In the genomic region with DNA sequence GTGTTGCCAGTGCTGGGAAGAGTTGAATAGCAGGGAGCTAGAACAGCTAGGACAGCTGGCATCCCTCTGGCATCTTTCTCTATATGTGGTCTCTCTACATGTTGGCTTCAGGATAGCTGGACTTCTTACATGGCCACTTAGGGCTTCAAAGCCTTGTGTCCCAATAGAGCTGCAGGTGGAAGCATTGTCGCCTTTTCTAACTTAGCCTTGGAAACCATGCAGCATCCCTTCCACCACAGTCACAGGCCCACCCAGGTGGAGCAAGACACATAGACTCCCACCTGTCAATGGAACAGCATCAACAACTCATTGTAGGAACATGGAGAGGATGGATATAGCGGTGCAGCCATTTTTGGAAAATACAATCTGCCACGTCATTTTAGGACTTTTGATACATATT, we compare ENCODE assay signal across 7 cellular contexts.
"Had no signal": no experiment of that assay in that cellular context is flagged by ENCODE, and none has a peak within 500 bp of the region (broad histone marks: within the 10 kb centered on the region; RNA-seq: fewer than 3 reads in every experiment).

No MANE protein-coding gene starts in this region.

- H3K9ac ChIP-seq: GM23248 had no signal

- H3K27ac ChIP-seq: GM23248 had no signal

- DNase-seq: GM23248, GOT3, H9, HCEC 1CT, KBM-7 had no signal

- H2AFZ ChIP-seq: GM23248 had no signal

- FAIRE-seq: H54, HTR-8/SVneo had no signal

- H3K4me3 ChIP-seq: GM23248 had no signal
